11 cellular contexts compared by ENCODE assay signal in genomic region chr1:167618366-167618765, GRCh38. TPM values are rescaled to one million over a fixed set of nuclear protein-coding genes. Genes with fewer than 3 reads are reported as not detected.
A peak's percentile ranks its signal among the peaks of the same experiment; 100 is the strongest.
DNase-seq lines count a peak whose midpoint lies in the region; ATAC-seq and TF ChIP-seq lines count a peak whose summit lies in the region.
"Had no signal": no experiment of that assay in that cellular context is flagged by ENCODE, and none has a peak within 500 bp of the region (broad histone marks: within the 10 kb centered on the region; RNA-seq: fewer than 3 reads in every experiment).

No MANE protein-coding gene starts in this region.

- H3K4me3 ChIP-seq in breast epithelium (no peak overlapping the region), thymus (ENCODE audit: low read length) (no peak overlapping the region)

- no peak for ATAC-seq in activated B cell treated with CpG ODN at 0.5 μM for 24 hours (ENCODE audit: low read depth)
- ATAC-seq in HG03457 (IDR thresholded peaks at IDR 0.05; ENCODE audit: unreplicated experiment) = no peak
- ATAC-seq in HG02588 (IDR thresholded peaks at IDR 0.05; ENCODE audit: unreplicated experiment) = no peak

- H3K27ac ChIP-seq in breast epithelium (peak overlapping the region in 1 of 2 donors; percentile 75), layer of hippocampus (ENCODE audit: low read depth, low read length) (peak overlapping the region; percentile 2), thymus (ENCODE audit: low read depth) (peak overlapping the region; percentile 84)

- POLR2A ChIA-PET in MCF 10A (lab: Yijun Ruan, JAX) (no interaction called here), activated B cell treated with CpG ODN at 0.5 μM for 24 hours (lab: Charles Lee) (interaction anchor here (1.9 to 7.5 kb wide), 3 partner anchors 13 to 90 kb away, joined by 14 to 493 read pairs (median 123); partner anchors contain the start of gene RCSD1)

- TF ChIP-seq POLR2A in breast epithelium (IDR thresholded peaks at IDR 0.05) = no peak

- CTCF ChIA-PET in MCF 10A (lab: Yijun Ruan, JAX) = interaction anchor here (0.6 to 6.6 kb wide), 3 partner anchors 18 to 172 kb away, joined by 3 to 51 read pairs (median 10); no protein-coding TSS in a partner anchor
- CTCF ChIA-PET in activated B cell treated with CpG ODN at 0.5 μM for 24 hours (lab: Charles Lee) = interaction anchor here (1.2 to 7.4 kb wide), 3 partner anchors 10 to 19 kb away, joined by 4 to 78 read pairs (median 12); no protein-coding TSS in a partner anchor

- intact Hi-C loops in MCF 10A (cut with micrococcal nuclease) = no loop called here
- intact Hi-C loops in breast epithelium (cut with DNase I; ENCODE audit: low total_unique reads) = no loop called here
- intact Hi-C loops in activated B cell treated with CpG ODN at 0.5 μM for 24 hours (cut with micrococcal nuclease) = loop anchor here (5.0 kb wide), 1 partner anchor 291 kb away; no protein-coding TSS in a partner anchor

- H3K4me1 ChIP-seq in breast epithelium = no peaks in the 10 kb centered on the region
- H3K4me1 ChIP-seq in thymus (ENCODE audit: control insufficient read depth, insufficient read depth, low read length) = peaks cover 35% of the 10 kb centered on the region

- no peak for DNase-seq in MCF 10A (ENCODE audit: unreplicated experiment)
- no peak for DNase-seq in breast epithelium (ENCODE audit: low spot score in 2 of 2)
- no peak for DNase-seq in activated B cell treated with CpG ODN at 0.5 μM for 24 hours
- DNase-seq in dermis blood vessel endothelial cell = no peak
- DNase-seq: erythroblast, KG1 had no signal

- no peak overlapping the region for H3K4me3 Mint-ChIP-seq in MCF 10A (ENCODE audit: unreplicated experiment)
- H3K4me3 Mint-ChIP-seq in activated B cell treated with CpG ODN at 0.5 μM for 24 hours = peak overlapping the region; percentile 77
- H3K4me3 Mint-ChIP-seq: nephron had no signal

- BruUV-seq in MCF 10A (replicated peaks; lab: Mats Ljungman, UMichigan) = no TSS peak

- no peak for TF ChIP-seq CTCF in MCF 10A (IDR thresholded peaks at IDR 0.05; ENCODE audit: unreplicated experiment)
- no peak for TF ChIP-seq CTCF in breast epithelium (IDR thresholded peaks at IDR 0.05)
- no peak for TF ChIP-seq CTCF in activated B cell treated with CpG ODN at 0.5 μM for 24 hours (IDR thresholded peaks at IDR 0.05)

- H3K4me1 Mint-ChIP-seq in MCF 10A (ENCODE audit: insufficient read depth, unreplicated experiment) = peaks cover 32% of the 10 kb centered on the region
- peaks cover 92% of the 10 kb centered on the region for H3K4me1 Mint-ChIP-seq in activated B cell treated with CpG ODN at 0.5 μM for 24 hours

- H3K36me3 Mint-ChIP-seq in MCF 10A (ENCODE audit: insufficient read depth, unreplicated experiment) (peaks cover 7% of the 10 kb centered on the region), activated B cell treated with CpG ODN at 0.5 μM for 24 hours (ENCODE audit: low read depth) (peaks cover 3% of the 10 kb centered on the region)

- H3K27me3 ChIP-seq in breast epithelium (no peaks in the 10 kb centered on the region), layer of hippocampus (ENCODE audit: control insufficient read depth, insufficient read depth, low read length) (no peaks in the 10 kb centered on the region), thymus (ENCODE audit: control insufficient read depth, insufficient read depth) (no peaks in the 10 kb centered on the region)

- 77% methylated on average over 13 of the region's 13 CpGs for WGBS in thymus

- H3K27me3 Mint-ChIP-seq in MCF 10A (ENCODE audit: insufficient read depth, unreplicated experiment) (no peaks in the 10 kb centered on the region), activated B cell treated with CpG ODN at 0.5 μM for 24 hours (no peaks in the 10 kb centered on the region)

- H3K9me3 ChIP-seq in breast epithelium = no peaks in the 10 kb centered on the region
- H3K9me3 ChIP-seq in thymus (ENCODE audit: control insufficient read depth) = no peaks in the 10 kb centered on the region

- H3K9me3 Mint-ChIP-seq in MCF 10A (ENCODE audit: unreplicated experiment) (peaks cover 7% of the 10 kb centered on the region), activated B cell treated with CpG ODN at 0.5 μM for 24 hours (no peaks in the 10 kb centered on the region)

- H3K27ac Mint-ChIP-seq in MCF 10A (ENCODE audit: low read depth, unreplicated experiment) = peak overlapping the region; percentile 4
- peak overlapping the region; percentile 94 for H3K27ac Mint-ChIP-seq in activated B cell treated with CpG ODN at 0.5 μM for 24 hours

- H3K36me3 ChIP-seq in breast epithelium (no peaks in the 10 kb centered on the region), thymus (ENCODE audit: control insufficient read depth, insufficient read depth) (no peaks in the 10 kb centered on the region)

RNA-seq across cellular contexts. Expression of gene RCSD1, which starts 11.7 kb away (rescaled TPM):
- total RNA-seq in MCF 10A (2022) (0.16 and 0.27 TPM in 2 replicates), breast epithelium (10 to 100 TPM; 11.5 to 29.0 (median 12.0) TPM), activated B cell treated with CpG ODN at 0.5 μM for 24 hours (184 and 185 TPM in 2 replicates), dermis blood vessel endothelial cell (49.2 and 55.7 TPM in 2 replicates)
- 69.4 TPM for polyA plus RNA-seq in thymus
